ENCODE assay signal across 11 cellular contexts in genomic region chr17:69175812-69176517, GRCh38. TPM values are rescaled to one million over a fixed set of nuclear protein-coding genes. Genes with fewer than 3 reads are reported as not detected.
DNase-seq lines count a peak whose midpoint lies in the region; ATAC-seq, FAIRE-seq and TF ChIP-seq lines count a peak whose summit lies in the region.
"Had no signal": no experiment of that assay in that cellular context is flagged by ENCODE, and none has a peak within 500 bp of the region (broad histone marks: within the 10 kb centered on the region; RNA-seq: fewer than 3 reads in every experiment).

No MANE protein-coding gene starts in this region.

- H3K27ac ChIP-seq in OCI-LY7 (ENCODE audit: low read depth, low read length, poor library complexity, severe bottlenecking): no peak overlapping the region
- H3K27ac ChIP-seq in trophoblast cell (ENCODE audit: low read depth, low read length): no peak overlapping the region
- H3K27ac ChIP-seq: esophagus squamous epithelium had no signal

- H3K4me2 ChIP-seq in OCI-LY7 (ENCODE audit: low read length): no peak overlapping the region
- H3K4me2 ChIP-seq in trophoblast cell (ENCODE audit: low read length): no peak overlapping the region

- H4K12ac ChIP-seq in trophoblast cell (ENCODE audit: low read depth, low read length): no peak overlapping the region

- no peak overlapping the region for H3K4me3 Mint-ChIP-seq in dendritic cell treated with granulocyte-macrophage colony-stimulating factor and Interleukin-4, amounts not matched to agents 40 ng/mL and 50 ng/mL, for 4 days
- H3K4me3 Mint-ChIP-seq: activated T-cell treated with anti-CD3 and anti-CD28 coated beads, Interleukin-2, amount 50 U/mL, for 24 hours; nephron had no signal

- H3K36me3 Mint-ChIP-seq in dendritic cell treated with granulocyte-macrophage colony-stimulating factor and Interleukin-4, amounts not matched to agents 40 ng/mL and 50 ng/mL, for 4 days (ENCODE audit: low read depth): peaks cover 46% of the 10 kb centered on the region

- H3K4ac ChIP-seq in trophoblast cell (ENCODE audit: low read depth, low read length): no peak overlapping the region

- H3K4me1 ChIP-seq in OCI-LY7 (ENCODE audit: insufficient read depth, low read length, poor library complexity, severe bottlenecking) (no peaks in the 10 kb centered on the region), trophoblast cell (ENCODE audit: control insufficient read depth in 1 of 2, insufficient read depth in 2 of 2, low read length in 2 of 2) (no peaks in the 10 kb centered on the region)

- intact Hi-C loops in OCI-LY7 (cut with micrococcal nuclease; ENCODE audit: unreplicated experiment): no loop called here
- intact Hi-C loops in dendritic cell treated with granulocyte-macrophage colony-stimulating factor and Interleukin-4, amounts not matched to agents 40 ng/mL and 50 ng/mL, for 4 days (cut with micrococcal nuclease): loop anchor here (5.0 to 10.0 kb wide), 3 partner anchors 34 to 51 kb away; partner anchors contain the start of genes ABCA10 and ABCA6

- CTCF ChIA-PET in OCI-LY7 (lab: Charles Lee; ENCODE audit: unreplicated experiment): no interaction called here

- H2AK5ac ChIP-seq in trophoblast cell (ENCODE audit: low read length): no peak overlapping the region

- no peak overlapping the region for H2BK5ac ChIP-seq in trophoblast cell (ENCODE audit: low read depth, low read length, poor library complexity)

- peaks cover 19% of the 10 kb centered on the region for H3K9me3 Mint-ChIP-seq in dendritic cell treated with granulocyte-macrophage colony-stimulating factor and Interleukin-4, amounts not matched to agents 40 ng/mL and 50 ng/mL, for 4 days
- H3K9me3 Mint-ChIP-seq: activated T-cell treated with anti-CD3 and anti-CD28 coated beads, Interleukin-2, amount 50 U/mL, for 24 hours; nephron had no signal

- H3K18ac ChIP-seq in trophoblast cell (ENCODE audit: low read length): no peak overlapping the region

- H2BK120ac ChIP-seq in trophoblast cell (ENCODE audit: insufficient read depth, low read length, poor library complexity): no peak overlapping the region

- H3K27me3 ChIP-seq in trophoblast cell (ENCODE audit: insufficient read depth, low read length): no peaks in the 10 kb centered on the region
- H3K27me3 ChIP-seq: esophagus squamous epithelium had no signal

- H3K79me2 ChIP-seq in OCI-LY7 (ENCODE audit: insufficient read depth, low read depth, low read length) (no peaks in the 10 kb centered on the region), trophoblast cell (ENCODE audit: control insufficient read depth, insufficient read depth, low read length, poor library complexity) (no peaks in the 10 kb centered on the region)

- H4K8ac ChIP-seq in trophoblast cell (ENCODE audit: low read depth, low read length): no peak overlapping the region

- no peaks in the 10 kb centered on the region for H3K9me2 ChIP-seq in OCI-LY7 (ENCODE audit: insufficient read depth, low read length)

- H3K27me3 Mint-ChIP-seq in dendritic cell treated with granulocyte-macrophage colony-stimulating factor and Interleukin-4, amounts not matched to agents 40 ng/mL and 50 ng/mL, for 4 days: no peaks in the 10 kb centered on the region
- H3K27me3 Mint-ChIP-seq: activated T-cell treated with anti-CD3 and anti-CD28 coated beads, Interleukin-2, amount 50 U/mL, for 24 hours had no signal

- no peak overlapping the region for H4K91ac ChIP-seq in trophoblast cell (ENCODE audit: low read depth, low read length)

- H3K79me1 ChIP-seq in trophoblast cell (ENCODE audit: low read length): no peaks in the 10 kb centered on the region

- ATAC-seq in HG02763 (IDR thresholded peaks at IDR 0.05; ENCODE audit: unreplicated experiment) (no peak), HG03196 (IDR thresholded peaks at IDR 0.05; ENCODE audit: unreplicated experiment) (no peak)

- BruUV-seq in OCI-LY7 (replicated peaks; lab: Mats Ljungman, UMichigan): no TSS peak

- POLR2A ChIA-PET in OCI-LY7 (lab: Charles Lee): interaction anchor here (0.6 kb wide), 2 partner anchors 131 to 765 kb away, joined by 3 to 5 read pairs; no protein-coding TSS in a partner anchor

- peak overlapping the region; percentile 23 for H2AFZ ChIP-seq in OCI-LY7 (ENCODE audit: low read length)
- H2AFZ ChIP-seq in trophoblast cell (ENCODE audit: insufficient read depth, low read length, poor library complexity): no peak overlapping the region

- WGBS in trophoblast cell (ENCODE audit: extremely low coverage, insufficient coverage, insufficient read length): no CpG with 5 or more reads among the region's 2 CpGs

- peak overlapping the region; percentile 83 for H3K27ac Mint-ChIP-seq in dendritic cell treated with granulocyte-macrophage colony-stimulating factor and Interleukin-4, amounts not matched to agents 40 ng/mL and 50 ng/mL, for 4 days
- H3K27ac Mint-ChIP-seq: activated T-cell treated with anti-CD3 and anti-CD28 coated beads, Interleukin-2, amount 50 U/mL, for 24 hours; nephron had no signal

- peaks cover 35% of the 10 kb centered on the region for H3K4me1 Mint-ChIP-seq in dendritic cell treated with granulocyte-macrophage colony-stimulating factor and Interleukin-4, amounts not matched to agents 40 ng/mL and 50 ng/mL, for 4 days (ENCODE audit: low read depth)
- H3K4me1 Mint-ChIP-seq: nephron had no signal

- FAIRE-seq in D721Med (lab: Jason Lieb, UNC): no peak

- H3K9me3 ChIP-seq in OCI-LY7 (ENCODE audit: low read length) (no peaks in the 10 kb centered on the region), trophoblast cell (ENCODE audit: insufficient read depth, low read depth, low read length) (no peaks in the 10 kb centered on the region)
- H3K9me3 ChIP-seq: esophagus squamous epithelium had no signal

- no peak overlapping the region for H3K4me3 ChIP-seq in OCI-LY7 (ENCODE audit: low read depth, low read length, poor library complexity, severe bottlenecking)
- no peak overlapping the region for H3K4me3 ChIP-seq in trophoblast cell (ENCODE audit: low read depth, low read length)
- H3K4me3 ChIP-seq: esophagus squamous epithelium had no signal

- H3K9ac ChIP-seq in trophoblast cell (ENCODE audit: low read length): no peak overlapping the region

- H2BK12ac ChIP-seq in trophoblast cell (ENCODE audit: low read length): no peak overlapping the region

- TF ChIP-seq CTCF in OCI-LY7 (conservative IDR thresholded peaks at IDR 0.05; ENCODE audit: low read length): no peak
- no peak for TF ChIP-seq CTCF in D721Med (IDR thresholded peaks at IDR 0.05; ENCODE audit: insufficient read depth, missing control alignments)

- DNase-seq in DMS53 (lab: John Stamatoyannopoulos, UW): peak; percentile 84
- no peak for DNase-seq in OCI-LY7 (ENCODE audit: low spot score)
- peak; percentile 2 to 62 for DNase-seq in trophoblast cell
- no peak for DNase-seq in D721Med (ENCODE audit: insufficient read length, low spot score)
- no peak for DNase-seq in NCI-H2196 (lab: John Stamatoyannopoulos, UW; ENCODE audit: unreplicated experiment)
- DNase-seq: activated T-cell treated with anti-CD3 and anti-CD28 coated beads, Interleukin-2, amount 50 U/mL, for 24 hours; esophagus squamous epithelium had no signal

- H3K14ac ChIP-seq in trophoblast cell (ENCODE audit: low read length): no peak overlapping the region

- H3K36me3 ChIP-seq in OCI-LY7 (ENCODE audit: insufficient read depth, low read length) (no peaks in the 10 kb centered on the region), trophoblast cell (ENCODE audit: control insufficient read depth in 1 of 2, insufficient read depth in 2 of 2, low read length in 2 of 2) (no peaks in the 10 kb centered on the region)
- H3K36me3 ChIP-seq: esophagus squamous epithelium had no signal

- no peak overlapping the region for H3K23ac ChIP-seq in trophoblast cell (ENCODE audit: low read length)

- H4K20me1 ChIP-seq in OCI-LY7 (ENCODE audit: insufficient read depth, low read length): no peaks in the 10 kb centered on the region

RNA-seq across cellular contexts. Expression of gene ABCA6, which starts 34.3 kb away (rescaled TPM):
- total RNA-seq in OCI-LY7 (2014; rRNA removed; shearing (Covaris generic)): 23.1 and 26.5 TPM in 2 replicates
- 5.2 and 7.3 TPM in 2 replicates for total RNA-seq in OCI-LY7 (2022)
- polyA plus RNA-seq in trophoblast cell (2013): 0.01 TPM in 1 of 2 replicates, not detected in the other

RNA-seq across cellular contexts. Expression of gene ABCA10, which starts 52.7 kb away (rescaled TPM):
- total RNA-seq in OCI-LY7 (2014; rRNA removed; shearing (Covaris generic)): 0.13 TPM in 2 replicates
- 0.24 TPM in 1 of 2 replicates, not detected in the other for total RNA-seq in OCI-LY7 (2022)
- polyA plus RNA-seq in trophoblast cell (2013): 0.04 and 0.07 TPM in 2 replicates

Comparison
In these comparisons a context has a peak if more than half of its experiments do, and no peak if none do; other contexts are left out.
1. DNase-seq: peak in DMS53 (single experiment) and trophoblast cell (2 of 2); none in OCI-LY7 (single experiment), D721Med (single experiment) and NCI-H2196 (single experiment).